In the genomic region with DNA sequence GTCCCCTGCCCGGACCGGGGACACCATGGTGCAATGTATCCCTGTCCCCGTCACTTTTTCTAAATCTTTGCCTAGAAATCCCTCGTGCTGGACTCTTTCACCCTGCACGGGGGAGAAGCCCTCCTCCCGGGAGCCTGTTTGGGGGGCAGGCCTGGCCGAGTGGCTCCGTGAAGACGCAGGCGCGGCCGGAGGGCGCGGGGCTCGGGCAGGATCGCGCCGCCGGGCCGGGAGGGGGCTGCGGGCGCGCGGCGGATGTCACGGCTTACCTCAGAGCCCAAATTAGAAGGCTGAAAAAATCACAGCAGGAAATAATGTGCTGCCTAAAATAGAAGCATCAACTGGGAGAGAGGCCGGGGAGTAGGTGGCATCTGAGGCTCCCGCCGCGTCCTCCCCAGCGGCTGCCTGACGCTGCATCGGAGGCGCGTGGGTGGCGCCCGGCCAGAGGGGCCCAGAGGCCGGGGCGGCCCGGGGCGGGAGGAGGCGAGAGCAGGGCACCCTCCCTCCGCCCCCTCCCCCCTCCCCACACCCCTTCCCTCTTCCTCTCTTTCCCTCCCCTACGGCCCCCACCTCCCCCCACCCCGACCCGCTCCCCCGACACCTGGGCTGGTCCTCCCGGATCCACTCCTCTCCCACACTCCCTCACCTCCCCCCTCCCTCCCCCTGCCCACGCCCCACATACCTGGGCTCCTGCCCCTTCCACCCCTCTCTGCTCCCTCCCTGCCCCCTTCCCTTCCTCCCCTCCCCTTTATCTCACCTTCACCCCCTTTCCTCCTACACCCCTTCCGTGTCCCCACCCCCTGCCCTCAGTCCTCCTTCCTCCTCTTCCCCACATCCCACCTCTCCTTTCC, we compare ENCODE assay signal across 9 cellular contexts. TPM values are rescaled to one million over a fixed set of nuclear protein-coding genes. Genes with fewer than 3 reads are reported as not detected.
DNase-seq lines count a peak whose midpoint lies in the region; ATAC-seq, FAIRE-seq and TF ChIP-seq lines count a peak whose summit lies in the region.
"Had no signal": no experiment of that assay in that cellular context is flagged by ENCODE, and none has a peak within 500 bp of the region (broad histone marks: within the 10 kb centered on the region; RNA-seq: fewer than 3 reads in every experiment).

No MANE protein-coding gene starts in this region.

- in situ Hi-C loops in GM12878 (cut with MboI), result no loop called here

- TF ChIP-seq EP300 in GM12878 (IDR thresholded peaks at IDR 0.05; ENCODE audit: borderline replicate concordance in 1 of 2, control insufficient read depth in 1 of 2, low read depth in 2 of 2, low read length in 2 of 2) (no peak), sigmoid colon (IDR thresholded peaks at IDR 0.05) (peak in 2 of 4 donors; percentile 43 to 73)

- ATAC-seq in DND-41 (ENCODE audit: insufficient read depth, low read depth) (peak; percentile 53; the same call in 2 of the 3 replicates), GM12878 (peak; percentile 72), GM18909 (IDR thresholded peaks at IDR 0.05; ENCODE audit: poor library complexity, unreplicated experiment) (no peak), HG02852 (IDR thresholded peaks at IDR 0.05; ENCODE audit: unreplicated experiment) (no peak)

- H2AFZ ChIP-seq in DND-41 (ENCODE audit: low read depth, low read length), result no peak overlapping the region
- peak overlapping the region; percentile 59 for H2AFZ ChIP-seq in GM12878 (ENCODE audit: control insufficient read depth, low read depth, low read length)

- H4K20me1 ChIP-seq in DND-41 (ENCODE audit: insufficient read depth, low read length), result no peaks in the 10 kb centered on the region
- no peaks in the 10 kb centered on the region for H4K20me1 ChIP-seq in GM12878 (ENCODE audit: control insufficient read depth, insufficient read depth)

- no peak for TF ChIP-seq RAD21 in GM12878 (IDR thresholded peaks at IDR 0.05; ENCODE audit: insufficient read depth, low read depth, low read length)

- H3K9me3 ChIP-seq in DND-41 (ENCODE audit: insufficient read depth, low read length, severe bottlenecking) (no peaks in the 10 kb centered on the region), GM12878 (replicated peaks; ENCODE audit: control insufficient read depth, insufficient read depth, low read length) (no peaks in the 10 kb centered on the region), iPS DF 6.9 (ENCODE audit: control insufficient read depth, insufficient read depth, low read length) (no peaks in the 10 kb centered on the region), sigmoid colon (no peaks in the 10 kb centered on the region)
- H3K9me3 ChIP-seq: neutrophil had no signal

- H3K36me3 ChIP-seq in DND-41 (ENCODE audit: insufficient read depth, low read length), result no peaks in the 10 kb centered on the region
- no peaks in the 10 kb centered on the region for H3K36me3 ChIP-seq in GM12878 (ENCODE audit: control insufficient read depth in 2 of 2, insufficient read depth in 2 of 2, low read length in 1 of 2)
- no peaks in the 10 kb centered on the region for H3K36me3 ChIP-seq in iPS DF 6.9 (ENCODE audit: control insufficient read depth, insufficient read depth, low read length)
- H3K36me3 ChIP-seq in sigmoid colon, result no peaks in the 10 kb centered on the region
- H3K36me3 ChIP-seq: neutrophil had no signal

- H3K9ac ChIP-seq in DND-41 (ENCODE audit: low read depth, low read length) (no peak overlapping the region), GM12878 (ENCODE audit: control insufficient read depth, insufficient read depth, low read length) (no peak overlapping the region)

- H3K4me3 ChIP-seq in DND-41 (ENCODE audit: low read depth in 1 of 2, low read length in 2 of 2), result no peak overlapping the region
- H3K4me3 ChIP-seq in GM12878, result peak overlapping the region; percentile 55
- H3K4me3 ChIP-seq in iPS DF 6.9 (ENCODE audit: low read length), result peak overlapping the region; percentile 87
- H3K4me3 ChIP-seq in sigmoid colon, result peak overlapping the region; percentile 21 to 58 (median 51)

- SMC1A ChIA-PET in GM12878 (lab: Charles Lee; ENCODE audit: uncharacterized antibody, unreplicated experiment), result no interaction called here

- peak; percentile 10 for DNase-seq in DND-41
- peak; percentile 61 for DNase-seq in NCI-H69 (lab: John Stamatoyannopoulos, UW)
- no peak for DNase-seq in GM12878 (ENCODE audit: low read depth, low spot score)
- DNase-seq in iPS DF 6.9 (ENCODE audit: low read depth, low spot score), result no peak
- DNase-seq in sigmoid colon, result no peak
- no peak for DNase-seq in OCI-M2 (lab: John Stamatoyannopoulos, UW; ENCODE audit: unreplicated experiment)

- H3K79me2 ChIP-seq in DND-41 (ENCODE audit: insufficient read depth, low read length), result no peaks in the 10 kb centered on the region
- no peaks in the 10 kb centered on the region for H3K79me2 ChIP-seq in GM12878 (ENCODE audit: control insufficient read depth, insufficient read depth, low read length)

- TF ChIP-seq POLR2A in GM12878 (IDR thresholded peaks at IDR 0.05; ENCODE audit: low read depth, low read length), result no peak
- TF ChIP-seq POLR2A in sigmoid colon (IDR thresholded peaks at IDR 0.05), result no peak

- RAD21 ChIA-PET in GM12878 (lab: Charles Lee; ENCODE audit: unreplicated experiment), result no interaction called here

- H3K27me3 ChIP-seq in DND-41 (ENCODE audit: insufficient read depth, low read length, poor library complexity), result peaks cover 9% of the 10 kb centered on the region
- H3K27me3 ChIP-seq in GM12878 (replicated peaks in 1 of 2; ENCODE audit: control insufficient read depth in 2 of 2, insufficient read depth in 2 of 2, low read length in 1 of 2), result no peaks in the 10 kb centered on the region; a peak in 1 of 4 replicates
- H3K27me3 ChIP-seq in iPS DF 6.9 (ENCODE audit: control insufficient read depth, insufficient read depth, low read length), result no peaks in the 10 kb centered on the region
- H3K27me3 ChIP-seq in sigmoid colon, result no peaks in the 10 kb centered on the region

- no peak for TF ChIP-seq CTCF in DND-41 (IDR thresholded peaks at IDR 0.05; ENCODE audit: borderline replicate concordance, extremely low read depth, low read length, poor library complexity, severe bottlenecking)
- no peak for TF ChIP-seq CTCF in GM12878 (IDR thresholded peaks at IDR 0.05 in 2 of 3, conservative IDR thresholded peaks at IDR 0.05 in 1 of 3; ENCODE audit: control insufficient read depth in 2 of 3, extremely low read depth in 1 of 3, insufficient read depth in 1 of 3, low read depth in 3 of 3, low read length in 3 of 3)
- no peak for TF ChIP-seq CTCF in sigmoid colon (IDR thresholded peaks at IDR 0.05)

- intact Hi-C loops in GM12878 (cut with micrococcal nuclease; ENCODE audit: unreplicated experiment), result no loop called here
- intact Hi-C loops in sigmoid colon (cut with DNase I), result no loop called here

- 9% methylated on average over 28 of the region's 50 CpGs for WGBS in GM12878 (ENCODE audit: insufficient coverage, insufficient replicate concordance, low lambda C conversion rate, missing lambda C conversion rate)
- WGBS in iPS DF 6.9 (ENCODE audit: insufficient coverage, insufficient read length), result no CpG with 5 or more reads among the region's 50 CpGs
- 3 to 4% methylated on average over 50 of the region's 50 CpGs for WGBS in sigmoid colon, 2 donors

- BruUV-seq in GM12878 (replicated peaks; lab: Mats Ljungman, UMichigan), result no TSS peak

- CTCF ChIA-PET in GM12878 (lab: Yijun Ruan, JAX), result interaction anchor here (1.3 to 2.1 kb wide), 4 partner anchors 8 to 12 kb away, joined by 3 to 8 read pairs (median 6); no protein-coding TSS in a partner anchor

- H3K4me2 ChIP-seq in DND-41 (ENCODE audit: insufficient read depth, low read length) (no peak overlapping the region), GM12878 (ENCODE audit: control insufficient read depth, insufficient read depth) (peak overlapping the region; percentile 77)

- no peaks in the 10 kb centered on the region for H3K4me1 ChIP-seq in DND-41 (ENCODE audit: insufficient read depth, low read length)
- H3K4me1 ChIP-seq in GM12878 (ENCODE audit: control insufficient read depth, insufficient read depth, low read length), result no peaks in the 10 kb centered on the region; the same call in 1 of the 2 replicates
- no peaks in the 10 kb centered on the region for H3K4me1 ChIP-seq in iPS DF 6.9 (ENCODE audit: control insufficient read depth, insufficient read depth, low read length)
- H3K4me1 ChIP-seq in sigmoid colon, result peaks cover 0 to 18% (median 15%) of the 10 kb centered on the region in 4 donors

- POLR2A ChIA-PET in GM12878 (lab: Charles Lee), result no interaction called here

- FAIRE-seq in GM12878 (lab: Jason Lieb, UNC), result no peak

- H3K27ac ChIP-seq in DND-41 (ENCODE audit: low read length), result no peak overlapping the region
- no peak overlapping the region for H3K27ac ChIP-seq in GM12878 (ENCODE audit: control insufficient read depth, insufficient read depth)
- H3K27ac ChIP-seq in iPS DF 6.9 (ENCODE audit: low read length), result no peak overlapping the region
- peak overlapping the region; percentile 48 to 80 (median 66) for H3K27ac ChIP-seq in sigmoid colon
- H3K27ac ChIP-seq: neutrophil had no signal

RNA-seq across cellular contexts. Expression of a gene that starts 51.9 kb away (rescaled TPM):
- total RNA-seq in GM12878 (2013; cell fraction: nucleolus; rRNA removed), result 41.4 and 46.2 TPM in 2 replicates
- total RNA-seq in GM12878 (2014; rRNA removed), result 22.5 and 23.3 TPM in 2 replicates
- 28.2 and 30.0 TPM in 2 replicates for total RNA-seq in GM12878 (2014; rRNA removed; fragmentation: Illumina TruSeq; extraction: Trizol)
- total RNA-seq in GM12878 (2021), result 17.3 and 17.9 TPM in 2 replicates
- polyA plus RNA-seq in GM12878 (2011; ENCODE audit: low read depth), result 10.8 TPM
- 16.7 and 24.3 TPM in 2 replicates for polyA plus RNA-seq in GM12878 (2011; rRNA removed)
- 10.4 and 11.9 TPM in 2 replicates for polyA plus RNA-seq in GM12878 (2011; cell fraction: cytosol; rRNA removed)
- 13.7 and 17.0 TPM in 2 replicates for polyA plus RNA-seq in GM12878 (2011; cell fraction: nucleus; rRNA removed)
- 14.7 and 17.1 TPM in 2 replicates for polyA plus RNA-seq in GM12878 (2012)
- polyA plus RNA-seq in GM12878 (2014; fragmentation: Illumina TruSeq; extraction: Trizol), result 28.0 and 31.4 TPM in 2 replicates
- 10 to 100 TPM in 1 of 2 experiments, 1 to 10 TPM in 1; 6.5 to 16.4 TPM for polyA plus RNA-seq in GM12878 (2014; fragmentation: Nextera tagmentation; extraction: Ambion mirVana)
- polyA plus RNA-seq in GM12878 (2014; rRNA removed), result 18.8 and 20.5 TPM in 2 replicates
- 10 to 100 TPM; 27.1 to 30.1 TPM for polyA plus RNA-seq in GM12878 (2016; fragmentation: Nextera tagmentation; extraction: Ambion mirVana)
- 6.4 and 9.1 TPM in 2 replicates for polyA minus RNA-seq in GM12878 (2011; rRNA and poly(A)+ RNA removed)
- polyA minus RNA-seq in GM12878 (2011; cell fraction: cytosol; rRNA and poly(A)+ RNA removed), result 6.5 and 7.8 TPM in 2 replicates
- polyA minus RNA-seq in GM12878 (2011; cell fraction: nucleus; rRNA and poly(A)+ RNA removed), result 6.2 and 11.9 TPM in 2 replicates
- total RNA-seq in sigmoid colon, result 10 to 100 TPM; 16.0 to 21.4 (median 18.6) TPM
- 10 to 100 TPM; 10.2 to 15.7 (median 11.3) TPM for polyA plus RNA-seq in sigmoid colon

RNA-seq across cellular contexts. Expression of a gene that starts 52.1 kb away (rescaled TPM):
- total RNA-seq in GM12878 (2013; cell fraction: nucleolus; rRNA removed), result 70.9 and 72.7 TPM in 2 replicates
- total RNA-seq in GM12878 (2014; rRNA removed) (23.5 and 27.0 TPM in 2 replicates), GM12878 (2014; rRNA removed; fragmentation: Illumina TruSeq; extraction: Trizol) (20.5 and 22.6 TPM in 2 replicates), GM12878 (2021) (19.3 and 19.7 TPM in 2 replicates), sigmoid colon (10 to 100 TPM; 19.0 to 27.1 (median 22.5) TPM)
- 15.5 TPM for polyA plus RNA-seq in GM12878 (2011; ENCODE audit: low read depth)
- polyA plus RNA-seq in GM12878 (2011; rRNA removed) (43.7 and 44.7 TPM in 2 replicates), GM12878 (2014; fragmentation: Illumina TruSeq; extraction: Trizol) (29.2 and 33.4 TPM in 2 replicates), GM12878 (2014; fragmentation: Nextera tagmentation; extraction: Ambion mirVana) (10 to 100 TPM; 10.2 to 13.3 TPM), GM12878 (2014; rRNA removed) (24.2 and 25.1 TPM in 2 replicates), GM12878 (2016; fragmentation: Nextera tagmentation; extraction: Ambion mirVana) (10 to 100 TPM; 18.4 to 20.0 TPM), sigmoid colon (10 to 100 TPM in 1 of 3 donors, 1 to 10 TPM in 2; 7.2 to 22.8 (median 8.4) TPM)
- 36.3 and 39.9 TPM in 2 replicates for polyA plus RNA-seq in GM12878 (2011; cell fraction: cytosol; rRNA removed)
- 49.4 and 78.3 TPM in 2 replicates for polyA plus RNA-seq in GM12878 (2011; cell fraction: nucleus; rRNA removed)
- 19.8 and 23.2 TPM in 2 replicates for polyA plus RNA-seq in GM12878 (2012)
- 31.6 and 39.1 TPM in 2 replicates for polyA minus RNA-seq in GM12878 (2011; rRNA and poly(A)+ RNA removed)
- 16.7 and 22.0 TPM in 2 replicates for polyA minus RNA-seq in GM12878 (2011; cell fraction: cytosol; rRNA and poly(A)+ RNA removed)
- polyA minus RNA-seq in GM12878 (2011; cell fraction: nucleus; rRNA and poly(A)+ RNA removed), result 31.9 and 42.2 TPM in 2 replicates

RNA-seq across cellular contexts. Expression of a gene that starts 56.0 kb away (rescaled TPM):
- total RNA-seq in GM12878 (2013; cell fraction: nucleolus; rRNA removed), result 14.3 and 74.8 TPM in 2 replicates
- total RNA-seq in GM12878 (2014; rRNA removed), result 73.9 and 86.5 TPM in 2 replicates
- 184 and 189 TPM in 2 replicates for total RNA-seq in GM12878 (2014; rRNA removed; fragmentation: Illumina TruSeq; extraction: Trizol)
- 45.5 and 50.1 TPM in 2 replicates for total RNA-seq in GM12878 (2021)
- 65.0 TPM for polyA plus RNA-seq in GM12878 (2011; ENCODE audit: low read depth)
- 83.1 and 135 TPM in 2 replicates for polyA plus RNA-seq in GM12878 (2011; rRNA removed)
- 20.0 and 31.8 TPM in 2 replicates for polyA plus RNA-seq in GM12878 (2011; cell fraction: cytosol; rRNA removed)
- polyA plus RNA-seq in GM12878 (2011; cell fraction: nucleus; rRNA removed), result 25.0 and 35.1 TPM in 2 replicates
- polyA plus RNA-seq in GM12878 (2012), result 94.6 and 110 TPM in 2 replicates
- 135 and 166 TPM in 2 replicates for polyA plus RNA-seq in GM12878 (2014; fragmentation: Illumina TruSeq; extraction: Trizol)
- polyA plus RNA-seq in GM12878 (2014; fragmentation: Nextera tagmentation; extraction: Ambion mirVana), result 100 to 1,000 TPM; 291 to 318 TPM
- 83.9 and 125 TPM in 2 replicates for polyA plus RNA-seq in GM12878 (2014; rRNA removed)
- 100 to 1,000 TPM; 278 to 281 TPM for polyA plus RNA-seq in GM12878 (2016; fragmentation: Nextera tagmentation; extraction: Ambion mirVana)
- polyA minus RNA-seq in GM12878 (2011; rRNA and poly(A)+ RNA removed), result 10.4 and 13.6 TPM in 2 replicates
- 9.0 and 9.6 TPM in 2 replicates for polyA minus RNA-seq in GM12878 (2011; cell fraction: cytosol; rRNA and poly(A)+ RNA removed)
- 11.2 and 23.5 TPM in 2 replicates for polyA minus RNA-seq in GM12878 (2011; cell fraction: nucleus; rRNA and poly(A)+ RNA removed)
- total RNA-seq in sigmoid colon, result 100 to 1,000 TPM; 178 to 324 (median 239) TPM
- 100 to 1,000 TPM; 110 to 208 (median 152) TPM for polyA plus RNA-seq in sigmoid colon

Comparison
In these comparisons a context has a peak if more than half of its experiments do, and no peak if none do; other contexts are left out.
1. ATAC-seq: peak in DND-41 (single experiment) and GM12878 (single experiment); none in GM18909 (single experiment) and HG02852 (single experiment).
2. DNase-seq: peak in DND-41 (single experiment) and NCI-H69 (single experiment); none in GM12878 (single experiment), iPS DF 6.9 (single experiment), sigmoid colon (single experiment) and OCI-M2 (single experiment).
3. H3K27ac ChIP-seq: peak in sigmoid colon (4 of 4); none in DND-41 (single experiment), GM12878 (single experiment) and iPS DF 6.9 (single experiment).
4. H3K4me3 ChIP-seq: peak in GM12878 (single experiment), iPS DF 6.9 (single experiment) and sigmoid colon (4 of 4); none in DND-41 (0 of 2).